In the genomic region with DNA sequence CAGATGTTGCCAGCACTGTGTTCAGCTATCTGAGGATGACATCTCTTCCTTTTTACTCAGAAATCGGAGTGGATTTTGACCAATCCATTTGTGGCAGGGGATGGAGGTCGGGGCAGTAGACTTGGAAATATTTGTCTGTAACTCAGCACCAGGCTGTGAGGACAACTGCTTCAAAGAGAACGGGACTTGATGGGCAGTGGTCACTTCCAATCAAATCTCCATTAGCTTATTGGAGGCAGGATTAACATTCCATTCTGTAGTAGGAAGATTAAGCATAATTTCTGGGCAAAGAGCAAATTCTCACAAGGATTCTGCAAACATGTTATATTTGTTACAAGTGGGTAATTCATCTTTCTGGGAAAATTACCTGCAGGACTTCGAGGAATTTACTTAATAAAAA, we compare ENCODE assay signal across 34 cellular contexts. TPM values are rescaled to one million over a fixed set of nuclear protein-coding genes. Genes with fewer than 3 reads are reported as not detected.
DNase-seq lines count a peak whose midpoint lies in the region; ATAC-seq, FAIRE-seq and TF ChIP-seq lines count a peak whose summit lies in the region.
"Had no signal": no experiment of that assay in that cellular context is flagged by ENCODE, and none has a peak within 500 bp of the region (broad histone marks: within the 10 kb centered on the region; RNA-seq: fewer than 3 reads in every experiment).

No MANE protein-coding gene starts in this region.

- H3K4me3 Mint-ChIP-seq in stimulated activated effector memory CD8-positive, alpha-beta T cell treated with anti-CD3 and anti-CD28 coated beads, Interleukin-12 subunit alpha, Interleukin-12 subunit beta, amount 100 ng/mL, for 72 hours: no peak overlapping the region
- no peak overlapping the region for H3K4me3 Mint-ChIP-seq in progenitor cell of endocrine pancreas (ENCODE audit: low read depth)
- H3K4me3 Mint-ChIP-seq: activated CD4-positive, alpha-beta T cell treated with anti-CD3 and anti-CD28 coated beads for 36 hours; effector memory CD8-positive, alpha-beta T cell; T-helper 1 cell treated with Interleukin-12 subunit alpha and Interleukin-12 subunit beta and Interleukin-4 antibody, amounts not matched to agents 30 μg/mL and 1 μg/mL, for 36 hours had no signal

- H3K27ac Mint-ChIP-seq in stimulated activated effector memory CD8-positive, alpha-beta T cell treated with anti-CD3 and anti-CD28 coated beads, Interleukin-12 subunit alpha, Interleukin-12 subunit beta, amount 100 ng/mL, for 72 hours: no peak overlapping the region
- no peak overlapping the region for H3K27ac Mint-ChIP-seq in progenitor cell of endocrine pancreas
- H3K27ac Mint-ChIP-seq: activated CD4-positive, alpha-beta T cell treated with anti-CD3 and anti-CD28 coated beads for 36 hours; effector memory CD8-positive, alpha-beta T cell; T-helper 1 cell treated with Interleukin-12 subunit alpha and Interleukin-12 subunit beta and Interleukin-4 antibody, amounts not matched to agents 30 μg/mL and 1 μg/mL, for 36 hours had no signal

- TF ChIP-seq POLR2A in HepG2 (IDR thresholded peaks at IDR 0.05; ENCODE audit: insufficient read depth in 1 of 2, low read depth in 2 of 2, low read length in 2 of 2) (no peak), right lobe of liver (IDR thresholded peaks at IDR 0.05) (no peak)

- intact Hi-C loops in HepG2 (cut with micrococcal nuclease; ENCODE audit: unreplicated experiment) (no loop called here), right lobe of liver (cut with DNase I) (no loop called here)

- H3K36me3 ChIP-seq in HepG2 (replicated peaks in 1 of 2; ENCODE audit: control insufficient read depth in 1 of 2, insufficient read depth in 2 of 2, low read length in 2 of 2): no peaks in the 10 kb centered on the region
- H3K36me3 ChIP-seq in right lobe of liver: no peaks in the 10 kb centered on the region
- H3K36me3 ChIP-seq: esophagus muscularis mucosa, MG63, Peyer's patch, prostate gland, upper lobe of right lung had no signal

- no peaks in the 10 kb centered on the region for H3K9me3 Mint-ChIP-seq in stimulated activated effector memory CD8-positive, alpha-beta T cell treated with anti-CD3 and anti-CD28 coated beads, Interleukin-12 subunit alpha, Interleukin-12 subunit beta, amount 100 ng/mL, for 72 hours
- H3K9me3 Mint-ChIP-seq in progenitor cell of endocrine pancreas (ENCODE audit: low read depth): no peaks in the 10 kb centered on the region
- H3K9me3 Mint-ChIP-seq: effector memory CD8-positive, alpha-beta T cell; T-helper 1 cell treated with Interleukin-12 subunit alpha and Interleukin-12 subunit beta and Interleukin-4 antibody, amounts not matched to agents 30 μg/mL and 1 μg/mL, for 36 hours had no signal

- H3K27ac ChIP-seq in HepG2 (ENCODE audit: extremely low read length, insufficient read depth, low read length): no peak overlapping the region
- H3K27ac ChIP-seq in right lobe of liver: no peak overlapping the region
- H3K27ac ChIP-seq: body of pancreas, coronary artery, esophagus muscularis mucosa, Peyer's patch, prostate gland, skin epidermis, upper lobe of right lung had no signal

- no peak overlapping the region for H3K9ac ChIP-seq in HepG2 (ENCODE audit: insufficient read depth, low read depth, low read length)

- H3K27me3 Mint-ChIP-seq in progenitor cell of endocrine pancreas: peaks cover 9% of the 10 kb centered on the region

- POLR2A ChIA-PET in HepG2 (lab: Yijun Ruan, JAX): no interaction called here

- H2AFZ ChIP-seq in HepG2 (ENCODE audit: low read length): no peak overlapping the region

- no peak for TF ChIP-seq RAD21 in HepG2 (CRISPR knock-in tag; IDR thresholded peaks at IDR 0.05)

- no peak for FAIRE-seq in HepG2 (lab: Jason Lieb, UNC)
- FAIRE-seq: A204.1 had no signal

- TF ChIP-seq CTCF in HepG2 (CRISPR knock-in tag; IDR thresholded peaks at IDR 0.05): no peak
- TF ChIP-seq CTCF in right lobe of liver (IDR thresholded peaks at IDR 0.05): no peak
- TF ChIP-seq CTCF in cardiac fibroblast (IDR thresholded peaks at IDR 0.05; ENCODE audit: low read depth, low read length): no peak
- TF ChIP-seq CTCF in progenitor cell of endocrine pancreas (IDR thresholded peaks at IDR 0.05; ENCODE audit: unreplicated experiment): no peak

- BruUV-seq in HepG2 (replicated peaks; lab: Mats Ljungman, UMichigan): no TSS peak

- peak; percentile 48 for DNase-seq in HepG2 (ENCODE audit: low spot score)
- no peak for DNase-seq in right lobe of liver
- DNase-seq in cardiac fibroblast (ENCODE audit: low read depth in 2 of 2): peak; percentile 28 to 29
- DNase-seq in iris pigment epithelial cell (ENCODE audit: low read depth): peak; percentile 31
- no peak for DNase-seq in stimulated activated effector memory CD8-positive, alpha-beta T cell treated with anti-CD3 and anti-CD28 coated beads, Interleukin-12 subunit alpha, Interleukin-12 subunit beta, amount 100 ng/mL, for 72 hours (ENCODE audit: low spot score in 2 of 2)
- DNase-seq in SIG-M5 treated with dmso at 0.1 percent for 504 hours (lab: John Stamatoyannopoulos, UW; ENCODE audit: unreplicated experiment): no peak
- DNase-seq in progenitor cell of endocrine pancreas (ENCODE audit: low spot score, unreplicated experiment): no peak
- DNase-seq: activated CD4-positive, alpha-beta T cell treated with anti-CD3 and anti-CD28 coated beads for 36 hours; activated CD8-positive, alpha-beta memory T cell treated with anti-CD3 and anti-CD28 coated beads for 24 hours; activated gamma-delta T cell; activated T-cell treated with anti-CD3 and anti-CD28 coated beads, Interleukin-2, amount 50 U/mL, for 1 hour; AML-193; DMS79; effector memory CD8-positive, alpha-beta T cell; MG63; NCI-H1417; NCI-H510A; NK-92 treated with Interleukin-12 subunit alpha and Interleukin-12 subunit beta, amount 100 ng/mL, for 24 hours; Peyer's patch; stimulated activated CD4-positive, alpha-beta T cell treated with anti-CD3 and anti-CD28 coated beads, Interleukin-1b, Interleukin-23, amount 100 ng/mL, for 48 hours; substantia nigra; upper lobe of right lung had no signal

- ATAC-seq in HepG2 (peak; percentile 26; the same call in 2 of the 3 replicates), right lobe of liver (no peak), GM21786 (IDR thresholded peaks at IDR 0.05; ENCODE audit: unreplicated experiment) (no peak)
- ATAC-seq in stimulated activated effector memory CD8-positive, alpha-beta T cell treated with anti-CD3 and anti-CD28 coated beads, Interleukin-12 subunit alpha, Interleukin-12 subunit beta, amount 100 ng/mL, for 72 hours: no peak
- ATAC-seq: activated CD4-positive, alpha-beta T cell treated with anti-CD3 and anti-CD28 coated beads for 36 hours; body of pancreas; effector memory CD8-positive, alpha-beta T cell; HCT116; upper lobe of right lung had no signal

- no peaks in the 10 kb centered on the region for H3K36me3 Mint-ChIP-seq in stimulated activated effector memory CD8-positive, alpha-beta T cell treated with anti-CD3 and anti-CD28 coated beads, Interleukin-12 subunit alpha, Interleukin-12 subunit beta, amount 100 ng/mL, for 72 hours
- no peaks in the 10 kb centered on the region for H3K36me3 Mint-ChIP-seq in progenitor cell of endocrine pancreas (ENCODE audit: insufficient read depth)

- CTCF ChIA-PET in HepG2 (lab: Yijun Ruan, JAX; ENCODE audit: low intra/inter-chr PET ratio, low total read pairs): no interaction called here

- no peaks in the 10 kb centered on the region for H3K79me2 ChIP-seq in HepG2 (ENCODE audit: insufficient read depth, low read length)

- H3K4me3 ChIP-seq in HepG2 (replicated peaks in 1 of 3; ENCODE audit: insufficient read depth in 1 of 3, low read depth in 2 of 3, low read length in 3 of 3) (no peak overlapping the region), right lobe of liver (no peak overlapping the region), cardiac fibroblast (replicated peaks in 1 of 2; ENCODE audit: low read depth in 2 of 2, low read length in 2 of 2) (no peak overlapping the region)
- H3K4me3 ChIP-seq: body of pancreas, coronary artery, esophagus muscularis mucosa, lung, MG63, Peyer's patch, prostate gland, skin epidermis, upper lobe of right lung had no signal

- peaks cover 10% of the 10 kb centered on the region; the same call in 1 of the 2 replicates for H3K4me1 ChIP-seq in HepG2 (ENCODE audit: insufficient read depth, low read length)
- H3K4me1 ChIP-seq in right lobe of liver: no peaks in the 10 kb centered on the region
- H3K4me1 ChIP-seq: body of pancreas, Peyer's patch, prostate gland, upper lobe of right lung had no signal

- no peaks in the 10 kb centered on the region for H4K20me1 ChIP-seq in HepG2 (ENCODE audit: insufficient read depth, low read length)

- H3K9me3 ChIP-seq in HepG2 (ENCODE audit: low read length) (no peaks in the 10 kb centered on the region), right lobe of liver (no peaks in the 10 kb centered on the region)
- H3K9me3 ChIP-seq: body of pancreas, esophagus muscularis mucosa, MG63, Peyer's patch, prostate gland, upper lobe of right lung had no signal

- in situ Hi-C loops in HepG2 (cut with HindIII; ENCODE audit: extremely low pct_ligation_motif_present, low pct_unique_long_range_greater_than_20kb): no loop called here

- 0% methylated on average over 3 of the region's 4 CpGs for WGBS in HepG2 (ENCODE audit: low lambda C conversion rate)
- WGBS in right lobe of liver (ENCODE audit: insufficient coverage, low coverage, low lambda C conversion rate, missing lambda C conversion rate): 55% methylated on average over 4 of the region's 4 CpGs

- no peaks in the 10 kb centered on the region for H3K4me1 Mint-ChIP-seq in stimulated activated effector memory CD8-positive, alpha-beta T cell treated with anti-CD3 and anti-CD28 coated beads, Interleukin-12 subunit alpha, Interleukin-12 subunit beta, amount 100 ng/mL, for 72 hours
- peaks cover 7% of the 10 kb centered on the region for H3K4me1 Mint-ChIP-seq in progenitor cell of endocrine pancreas (ENCODE audit: low read depth)
- H3K4me1 Mint-ChIP-seq: activated CD4-positive, alpha-beta T cell treated with anti-CD3 and anti-CD28 coated beads for 36 hours had no signal

- peaks cover 2 to 5% of the 10 kb centered on the region in 2 experiments; a peak in 3 of 5 replicates for H3K27me3 ChIP-seq in HepG2 (ENCODE audit: control insufficient read depth in 1 of 2, insufficient read depth in 2 of 2, low read length in 2 of 2)
- H3K27me3 ChIP-seq in right lobe of liver: no peaks in the 10 kb centered on the region
- H3K27me3 ChIP-seq: Peyer's patch had no signal

- no peak overlapping the region for H3K4me2 ChIP-seq in HepG2 (ENCODE audit: low read depth, low read length)

- TF ChIP-seq EP300 in HepG2 (IDR thresholded peaks at IDR 0.05; ENCODE audit: low read depth in 2 of 2, low read length in 2 of 2): no peak
- TF ChIP-seq EP300 in HepG2 (CRISPR knock-in tag; IDR thresholded peaks at IDR 0.05; ENCODE audit: borderline replicate concordance): no peak

RNA-seq across cellular contexts. Expression of a gene that starts 18.0 kb away (rescaled TPM):
- total RNA-seq in HepG2 (2016; rRNA removed; fragmentation: Illumina TruSeq; extraction: Trizol) (not detected in 2 replicates), right lobe of liver (not detected), progenitor cell of endocrine pancreas (1.1 and 2.8 TPM in 2 replicates)
- not detected in 2 replicates for total RNA-seq in HepG2 (2016; cell fraction: cytosol; rRNA removed; fragmentation: Illumina TruSeq; extraction: Trizol; ENCODE audit: low read depth)
- total RNA-seq in HepG2 (2016; cell fraction: insoluble cytoplasmic fraction; rRNA removed; fragmentation: Illumina TruSeq; extraction: Trizol): not detected in 2 replicates
- total RNA-seq in HepG2 (2016; cell fraction: membrane; rRNA removed; fragmentation: Illumina TruSeq; extraction: Trizol): not detected in 2 replicates
- total RNA-seq in HepG2 (2016; cell fraction: nucleus; rRNA removed; fragmentation: Illumina TruSeq; extraction: Trizol): not detected in 2 replicates
- not detected in 2 replicates for polyA plus RNA-seq in HepG2 (2011; rRNA removed)
- polyA plus RNA-seq in HepG2 (2011; cell fraction: cytosol; rRNA removed): not detected in 2 replicates
- polyA plus RNA-seq in HepG2 (2011; cell fraction: nucleus; rRNA removed): not detected in 2 replicates
- polyA plus RNA-seq in HepG2 (2012): not detected in 2 replicates
- not detected in 2 replicates for polyA plus RNA-seq in HepG2 (2016; cell fraction: cytosol; fragmentation: Illumina TruSeq; extraction: Trizol; ENCODE audit: low read depth)
- polyA plus RNA-seq in HepG2 (2016; cell fraction: insoluble cytoplasmic fraction; fragmentation: Illumina TruSeq; extraction: Trizol; ENCODE audit: low read depth): not detected in 2 replicates
- not detected in 2 replicates for polyA plus RNA-seq in HepG2 (2016; cell fraction: membrane; fragmentation: Illumina TruSeq; extraction: Trizol; ENCODE audit: low read depth)
- polyA plus RNA-seq in HepG2 (2016; cell fraction: nucleus; fragmentation: Illumina TruSeq; extraction: Trizol; ENCODE audit: insufficient read depth, low read depth): not detected in 2 replicates
- polyA minus RNA-seq in HepG2 (2011; rRNA and poly(A)+ RNA removed; ENCODE audit: low replicate concordance): not detected in 2 replicates
- not detected in 2 replicates for polyA minus RNA-seq in HepG2 (2011; cell fraction: cytosol; rRNA and poly(A)+ RNA removed)
- not detected in 2 replicates for polyA minus RNA-seq in HepG2 (2011; cell fraction: nucleus; rRNA and poly(A)+ RNA removed)
- total RNA-seq: esophagus muscularis mucosa, kidney epithelial cell, prostate gland, SK-MEL-5, upper lobe of right lung had no signal
- polyA plus RNA-seq: lung had no signal

RNA-seq across cellular contexts. Expression of a gene that starts 58.7 kb away (rescaled TPM):
- total RNA-seq in HepG2 (2016; rRNA removed; fragmentation: Illumina TruSeq; extraction: Trizol): 69.5 and 98.2 TPM in 2 replicates
- total RNA-seq in HepG2 (2016; cell fraction: cytosol; rRNA removed; fragmentation: Illumina TruSeq; extraction: Trizol; ENCODE audit: low read depth): 25.7 and 28.8 TPM in 2 replicates
- total RNA-seq in HepG2 (2016; cell fraction: insoluble cytoplasmic fraction; rRNA removed; fragmentation: Illumina TruSeq; extraction: Trizol): 75.6 and 98.4 TPM in 2 replicates
- total RNA-seq in HepG2 (2016; cell fraction: membrane; rRNA removed; fragmentation: Illumina TruSeq; extraction: Trizol): 27.4 and 33.5 TPM in 2 replicates
- total RNA-seq in HepG2 (2016; cell fraction: nucleus; rRNA removed; fragmentation: Illumina TruSeq; extraction: Trizol): 34.6 and 44.7 TPM in 2 replicates
- polyA plus RNA-seq in HepG2 (2011; rRNA removed): 56.5 and 70.6 TPM in 2 replicates
- 63.7 and 75.5 TPM in 2 replicates for polyA plus RNA-seq in HepG2 (2011; cell fraction: cytosol; rRNA removed)
- 27.4 and 33.7 TPM in 2 replicates for polyA plus RNA-seq in HepG2 (2011; cell fraction: nucleus; rRNA removed)
- polyA plus RNA-seq in HepG2 (2012): 36.6 and 44.0 TPM in 2 replicates
- polyA plus RNA-seq in HepG2 (2016; cell fraction: cytosol; fragmentation: Illumina TruSeq; extraction: Trizol; ENCODE audit: low read depth): 15.0 and 18.2 TPM in 2 replicates
- polyA plus RNA-seq in HepG2 (2016; cell fraction: insoluble cytoplasmic fraction; fragmentation: Illumina TruSeq; extraction: Trizol; ENCODE audit: low read depth): 80.6 and 87.2 TPM in 2 replicates
- 19.8 and 20.6 TPM in 2 replicates for polyA plus RNA-seq in HepG2 (2016; cell fraction: membrane; fragmentation: Illumina TruSeq; extraction: Trizol; ENCODE audit: low read depth)
- polyA plus RNA-seq in HepG2 (2016; cell fraction: nucleus; fragmentation: Illumina TruSeq; extraction: Trizol; ENCODE audit: insufficient read depth, low read depth): 53.4 and 56.4 TPM in 2 replicates
- polyA minus RNA-seq in HepG2 (2011; rRNA and poly(A)+ RNA removed; ENCODE audit: low replicate concordance): 48.3 and 106 TPM in 2 replicates
- polyA minus RNA-seq in HepG2 (2011; cell fraction: cytosol; rRNA and poly(A)+ RNA removed): 24.9 and 26.1 TPM in 2 replicates
- polyA minus RNA-seq in HepG2 (2011; cell fraction: nucleus; rRNA and poly(A)+ RNA removed): 28.3 and 36.9 TPM in 2 replicates
- 10 to 100 TPM; 21.7 to 30.3 (median 23.0) TPM for total RNA-seq in right lobe of liver
- 46.1 and 51.4 TPM in 2 replicates for total RNA-seq in progenitor cell of endocrine pancreas

Comparison
In these comparisons a context has a peak if more than half of its experiments do, and no peak if none do; other contexts are left out.
1. DNase-seq: peak in HepG2 (single experiment), cardiac fibroblast (2 of 2) and iris pigment epithelial cell (single experiment); none in right lobe of liver (0 of 3), stimulated activated effector memory CD8-positive, alpha-beta T cell treated with anti-CD3 and anti-CD28 coated beads, Interleukin-12 subunit alpha, Interleukin-12 subunit beta, amount 100 ng/mL, for 72 hours (0 of 2), SIG-M5 treated with dmso at 0.1 percent for 504 hours (single experiment) and progenitor cell of endocrine pancreas (single experiment).